ENCODE assay signal across 8 cellular contexts in the genomic region with DNA sequence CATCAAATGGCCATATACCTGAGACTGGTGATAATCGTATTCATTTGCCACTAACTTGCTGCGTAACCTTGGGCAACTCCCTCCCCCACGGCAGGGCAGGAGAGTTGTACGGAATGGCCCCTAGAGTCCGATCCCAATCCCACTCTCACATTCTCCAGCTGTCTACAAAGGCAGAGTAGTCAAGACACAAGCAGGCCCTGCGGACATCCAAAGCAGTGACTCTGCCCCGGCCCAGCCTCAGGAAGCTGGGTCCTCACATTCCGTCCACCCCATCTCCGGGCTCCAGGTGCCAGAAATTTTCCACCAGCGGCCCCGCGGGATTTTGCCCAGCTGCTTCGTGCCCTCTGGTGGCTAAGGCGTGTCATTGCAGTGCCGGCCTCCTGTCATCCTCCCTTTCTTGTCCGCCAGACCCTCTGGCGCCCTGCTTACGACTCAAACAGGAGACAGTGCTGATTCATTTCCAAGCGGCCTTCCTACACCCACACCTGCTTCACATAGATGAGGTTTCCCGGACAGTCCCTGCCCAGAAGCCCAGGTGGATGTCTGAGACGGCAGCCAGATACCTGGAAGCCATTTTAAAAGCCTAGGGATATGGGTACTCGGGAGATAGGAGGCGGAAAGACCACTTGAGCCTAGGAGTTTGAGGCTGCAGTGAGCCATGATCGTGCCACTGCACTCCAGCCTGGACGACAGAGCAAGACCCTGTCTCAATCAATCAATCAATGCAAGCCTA. TPM values are rescaled to one million over a fixed set of nuclear protein-coding genes. Genes with fewer than 3 reads are reported as not detected.
DNase-seq lines count a peak whose midpoint lies in the region; ATAC-seq and TF ChIP-seq lines count a peak whose summit lies in the region.

No MANE protein-coding gene starts in this region.

- H3K27ac Mint-ChIP-seq in CD4-positive, CD25-positive, alpha-beta regulatory T cell, result peak overlapping the region; percentile 15 to 95 (median 84)
- H3K27ac Mint-ChIP-seq in endothelial cell (ENCODE audit: unreplicated experiment), result peak overlapping the region; percentile 36
- peak overlapping the region; percentile 96 for H3K27ac Mint-ChIP-seq in mesothelial cell of epicardium

- no peak overlapping the region for H3K27ac ChIP-seq in CD4-positive, CD25-positive, alpha-beta regulatory T cell (ENCODE audit: insufficient read depth, low read length, poor library complexity, severe bottlenecking)
- H3K27ac ChIP-seq in HUES6 (ENCODE audit: low read depth, low read length), result peak overlapping the region; percentile 38; the same call in 1 of the 2 replicates

- H3K9me3 ChIP-seq in CD4-positive, CD25-positive, alpha-beta regulatory T cell (ENCODE audit: control insufficient read depth in 2 of 2, low read length in 2 of 2), result no peaks in the 10 kb centered on the region
- H3K9me3 ChIP-seq in HUES6 (ENCODE audit: control insufficient read depth, insufficient read depth, low read depth, low read length), result peaks cover 2% of the 10 kb centered on the region; the same call in 1 of the 2 replicates

- H3K36me3 Mint-ChIP-seq in CD4-positive, CD25-positive, alpha-beta regulatory T cell, result no peaks in the 10 kb centered on the region
- H3K36me3 Mint-ChIP-seq in endothelial cell (ENCODE audit: low read depth, unreplicated experiment) (no peaks in the 10 kb centered on the region), mesothelial cell of epicardium (no peaks in the 10 kb centered on the region)

- DNase-seq in CD4-positive, CD25-positive, alpha-beta regulatory T cell, result peak; percentile 72 to 83 (median 77)
- peak; percentile 63 for DNase-seq in NOMO-1 treated with dmso at 0.1 percent for 144 hours (lab: John Stamatoyannopoulos, UW; ENCODE audit: unreplicated experiment)
- peak; percentile 81 for DNase-seq in activated CD8-positive, alpha-beta memory T cell treated with anti-CD3 and anti-CD28 coated beads, Interleukin-2, amount 50 U/mL, for 4 hours
- DNase-seq in endothelial cell (ENCODE audit: low spot score), result peak; percentile 91
- peak; percentile 73 to 96 for DNase-seq in mesothelial cell of epicardium (ENCODE audit: low spot score in 2 of 2, unreplicated experiment in 2 of 2)
- DNase-seq in stimulated activated CD8-positive, alpha-beta memory T cell treated with anti-CD3 and anti-CD28 coated beads, Interleukin-15, amount 100 ng/mL, for 4 hours (ENCODE audit: low read depth in 2 of 2), result peak; percentile 44 to 66

- ATAC-seq in CD4-positive, CD25-positive, alpha-beta regulatory T cell (ENCODE audit: low read depth in 2 of 2), result peak; percentile 15 to 23
- no peak for ATAC-seq in HG03045 (IDR thresholded peaks at IDR 0.05; ENCODE audit: unreplicated experiment)

- H3K27me3 ChIP-seq in CD4-positive, CD25-positive, alpha-beta regulatory T cell (ENCODE audit: control insufficient read depth, insufficient read depth, low read length), result no peaks in the 10 kb centered on the region
- H3K27me3 ChIP-seq in HUES6 (ENCODE audit: control insufficient read depth, insufficient read depth, low read length), result no peaks in the 10 kb centered on the region

- H3K27me3 Mint-ChIP-seq in CD4-positive, CD25-positive, alpha-beta regulatory T cell, result peaks cover 10% of the 10 kb centered on the region
- H3K27me3 Mint-ChIP-seq in endothelial cell (ENCODE audit: unreplicated experiment) (peaks cover 19% of the 10 kb centered on the region), mesothelial cell of epicardium (ENCODE audit: low read depth) (no peaks in the 10 kb centered on the region)

- H3K4me1 Mint-ChIP-seq in CD4-positive, CD25-positive, alpha-beta regulatory T cell, result peaks cover 0 to 50% (median 32%) of the 10 kb centered on the region in 4 donors
- H3K4me1 Mint-ChIP-seq in endothelial cell (ENCODE audit: unreplicated experiment) (peaks cover 35% of the 10 kb centered on the region), mesothelial cell of epicardium (peaks cover 50% of the 10 kb centered on the region)

- peaks cover 36% of the 10 kb centered on the region for H3K4me1 ChIP-seq in CD4-positive, CD25-positive, alpha-beta regulatory T cell (ENCODE audit: control insufficient read depth, insufficient read depth, low read length, poor library complexity, severe bottlenecking)
- peaks cover 43% of the 10 kb centered on the region for H3K4me1 ChIP-seq in HUES6 (ENCODE audit: control insufficient read depth, insufficient read depth, low read length)

- no peaks in the 10 kb centered on the region for H3K9me3 Mint-ChIP-seq in CD4-positive, CD25-positive, alpha-beta regulatory T cell
- H3K9me3 Mint-ChIP-seq in endothelial cell (ENCODE audit: unreplicated experiment) (no peaks in the 10 kb centered on the region), mesothelial cell of epicardium (no peaks in the 10 kb centered on the region)

- peak; percentile 100 for TF ChIP-seq CTCF in endothelial cell (IDR thresholded peaks at IDR 0.05; ENCODE audit: unreplicated experiment)
- TF ChIP-seq CTCF in mesothelial cell of epicardium (IDR thresholded peaks at IDR 0.05; ENCODE audit: unreplicated experiment), result peak; percentile 99

- H3K9ac ChIP-seq in HUES6 (ENCODE audit: low read length), result peak overlapping the region; percentile 75

- H3K4me3 ChIP-seq in CD4-positive, CD25-positive, alpha-beta regulatory T cell (ENCODE audit: low read depth, low read length), result peak overlapping the region; percentile 44
- peak overlapping the region; percentile 42 for H3K4me3 ChIP-seq in HUES6 (ENCODE audit: low read depth, low read length)

- H3K36me3 ChIP-seq in CD4-positive, CD25-positive, alpha-beta regulatory T cell (ENCODE audit: control insufficient read depth, insufficient read depth, low read length), result no peaks in the 10 kb centered on the region
- no peaks in the 10 kb centered on the region for H3K36me3 ChIP-seq in HUES6 (ENCODE audit: control insufficient read depth, insufficient read depth, low read length)

- H3K4me3 Mint-ChIP-seq in CD4-positive, CD25-positive, alpha-beta regulatory T cell, result peak overlapping the region; percentile 8 to 89 (median 60)
- H3K4me3 Mint-ChIP-seq in endothelial cell (ENCODE audit: unreplicated experiment), result no peak overlapping the region
- H3K4me3 Mint-ChIP-seq in mesothelial cell of epicardium, result peak overlapping the region; percentile 50

RNA-seq across cellular contexts. Expression of a gene that starts 2.9 kb away (rescaled TPM):
- total RNA-seq in CD4-positive, CD25-positive, alpha-beta regulatory T cell, result not detected
- not detected for polyA plus RNA-seq in CD4-positive, CD25-positive, alpha-beta regulatory T cell
- total RNA-seq in endothelial cell (ENCODE audit: unreplicated experiment), result not detected
- 0.43 to 0.51 TPM in 2 of 3 replicates, not detected in the other for total RNA-seq in mesothelial cell of epicardium

RNA-seq across cellular contexts. Expression of a gene that starts 19.5 kb away (rescaled TPM):
- not detected for total RNA-seq in CD4-positive, CD25-positive, alpha-beta regulatory T cell
- polyA plus RNA-seq in CD4-positive, CD25-positive, alpha-beta regulatory T cell, result not detected
- total RNA-seq in endothelial cell (ENCODE audit: unreplicated experiment) (not detected), mesothelial cell of epicardium (not detected in 3 replicates)

RNA-seq across cellular contexts. Expression of a gene that starts 22.9 kb away (rescaled TPM):
- 928 TPM for total RNA-seq in CD4-positive, CD25-positive, alpha-beta regulatory T cell
- polyA plus RNA-seq in CD4-positive, CD25-positive, alpha-beta regulatory T cell, result 1,000 to 10,000 TPM; 2,534 to 4,309 (median 3,364) TPM
- 2.8 TPM for total RNA-seq in endothelial cell (ENCODE audit: unreplicated experiment)
- total RNA-seq in mesothelial cell of epicardium, result 7.8 to 12.7 TPM (median 10.2 TPM) in 3 replicates

RNA-seq across cellular contexts. Expression of a gene that starts 27.8 kb away (rescaled TPM):
- total RNA-seq in CD4-positive, CD25-positive, alpha-beta regulatory T cell, result 1.8 TPM
- 1 to 10 TPM; 1.2 to 3.0 (median 1.7) TPM for polyA plus RNA-seq in CD4-positive, CD25-positive, alpha-beta regulatory T cell
- total RNA-seq in endothelial cell (ENCODE audit: unreplicated experiment), result not detected
- not detected in 3 replicates for total RNA-seq in mesothelial cell of epicardium

RNA-seq across cellular contexts. Expression of a gene that starts 32.7 kb away (rescaled TPM):
- total RNA-seq in CD4-positive, CD25-positive, alpha-beta regulatory T cell, result 304 TPM
- polyA plus RNA-seq in CD4-positive, CD25-positive, alpha-beta regulatory T cell, result 1,000 to 10,000 TPM in 2 of 4 donors, 100 to 1,000 TPM in 2; 660 to 1,174 (median 946) TPM
- total RNA-seq in endothelial cell (ENCODE audit: unreplicated experiment) (11.9 TPM), mesothelial cell of epicardium (2.4 to 4.4 TPM (median 3.9 TPM) in 3 replicates)

Comparison
In these comparisons a context has a peak if more than half of its experiments do, and no peak if none do; other contexts are left out.
1. H3K27ac Mint-ChIP-seq: peak in every context shown above with its lines; median percentile 96 in mesothelial cell of epicardium; 84 in CD4-positive, CD25-positive, alpha-beta regulatory T cell; 36 in endothelial cell.
2. RNA of a gene that starts 22.9 kb away (total RNA-seq): 928 TPM in CD4-positive, CD25-positive, alpha-beta regulatory T cell (single experiment); 7.8 to 12.7 TPM in mesothelial cell of epicardium and 2.8 TPM in endothelial cell (single experiment); every median in the first group is over 10 times any median in the second.
3. Peak in every context shown above with its lines, with median percentiles within 50 percentile points of each other: DNase-seq.